1 cellular context compared by ENCODE assay signal in the genomic region with DNA sequence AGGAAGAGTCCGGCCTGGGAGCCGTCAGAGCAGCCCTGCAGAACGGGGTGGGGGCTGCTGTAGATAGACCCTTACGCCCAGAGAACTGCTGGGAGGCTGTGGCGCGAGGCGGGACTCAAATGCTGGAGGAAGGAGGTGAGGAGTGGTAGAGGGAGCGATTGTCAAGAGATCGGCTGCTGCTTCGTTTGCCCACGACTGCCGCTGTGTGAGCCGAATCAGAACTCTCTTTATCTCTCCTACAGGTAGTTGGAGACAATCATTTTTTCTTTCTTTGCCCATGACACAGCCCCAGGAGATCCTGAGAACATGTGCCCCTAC.
TF ChIP-seq lines count a peak whose summit lies in the region.

No MANE protein-coding gene starts in this region.

TF ChIP-seq in GM23338, 12 proteins besides CTCF, POLR2A, EP300 and RAD21 (continued from another document):
- TF ChIP-seq REST (IDR thresholded peaks at IDR 0.05; ENCODE audit: unreplicated experiment), result no peak
- TF ChIP-seq CREB1 (CRISPR knock-in tag; IDR thresholded peaks at IDR 0.05; ENCODE audit: low read depth), result no peak
- no peak for TF ChIP-seq STAT1 (IDR thresholded peaks at IDR 0.05; ENCODE audit: unreplicated experiment)
- TF ChIP-seq POLR2AphosphoS5 (IDR thresholded peaks at IDR 0.05; ENCODE audit: low read depth), result no peak
- no peak for TF ChIP-seq EZH2 (IDR thresholded peaks at IDR 0.05; ENCODE audit: low read depth, unreplicated experiment)
- no peak for TF ChIP-seq EZH2phosphoT487 (IDR thresholded peaks at IDR 0.05; ENCODE audit: unreplicated experiment)
- no peak for TF ChIP-seq JUNB (IDR thresholded peaks at IDR 0.05; ENCODE audit: unreplicated experiment)
TF ChIP-seq in GM23338: peak in this region for 0.
